8 cellular contexts compared by ENCODE assay signal in genomic region chr15:99104788-99105515, GRCh38. TPM values are rescaled to one million over a fixed set of nuclear protein-coding genes. Genes with fewer than 3 reads are reported as not detected.
A peak's percentile ranks its signal among the peaks of the same experiment; 100 is the strongest.
DNase-seq lines count a peak whose midpoint lies in the region; ATAC-seq and TF ChIP-seq lines count a peak whose summit lies in the region.

A gene with protein sequence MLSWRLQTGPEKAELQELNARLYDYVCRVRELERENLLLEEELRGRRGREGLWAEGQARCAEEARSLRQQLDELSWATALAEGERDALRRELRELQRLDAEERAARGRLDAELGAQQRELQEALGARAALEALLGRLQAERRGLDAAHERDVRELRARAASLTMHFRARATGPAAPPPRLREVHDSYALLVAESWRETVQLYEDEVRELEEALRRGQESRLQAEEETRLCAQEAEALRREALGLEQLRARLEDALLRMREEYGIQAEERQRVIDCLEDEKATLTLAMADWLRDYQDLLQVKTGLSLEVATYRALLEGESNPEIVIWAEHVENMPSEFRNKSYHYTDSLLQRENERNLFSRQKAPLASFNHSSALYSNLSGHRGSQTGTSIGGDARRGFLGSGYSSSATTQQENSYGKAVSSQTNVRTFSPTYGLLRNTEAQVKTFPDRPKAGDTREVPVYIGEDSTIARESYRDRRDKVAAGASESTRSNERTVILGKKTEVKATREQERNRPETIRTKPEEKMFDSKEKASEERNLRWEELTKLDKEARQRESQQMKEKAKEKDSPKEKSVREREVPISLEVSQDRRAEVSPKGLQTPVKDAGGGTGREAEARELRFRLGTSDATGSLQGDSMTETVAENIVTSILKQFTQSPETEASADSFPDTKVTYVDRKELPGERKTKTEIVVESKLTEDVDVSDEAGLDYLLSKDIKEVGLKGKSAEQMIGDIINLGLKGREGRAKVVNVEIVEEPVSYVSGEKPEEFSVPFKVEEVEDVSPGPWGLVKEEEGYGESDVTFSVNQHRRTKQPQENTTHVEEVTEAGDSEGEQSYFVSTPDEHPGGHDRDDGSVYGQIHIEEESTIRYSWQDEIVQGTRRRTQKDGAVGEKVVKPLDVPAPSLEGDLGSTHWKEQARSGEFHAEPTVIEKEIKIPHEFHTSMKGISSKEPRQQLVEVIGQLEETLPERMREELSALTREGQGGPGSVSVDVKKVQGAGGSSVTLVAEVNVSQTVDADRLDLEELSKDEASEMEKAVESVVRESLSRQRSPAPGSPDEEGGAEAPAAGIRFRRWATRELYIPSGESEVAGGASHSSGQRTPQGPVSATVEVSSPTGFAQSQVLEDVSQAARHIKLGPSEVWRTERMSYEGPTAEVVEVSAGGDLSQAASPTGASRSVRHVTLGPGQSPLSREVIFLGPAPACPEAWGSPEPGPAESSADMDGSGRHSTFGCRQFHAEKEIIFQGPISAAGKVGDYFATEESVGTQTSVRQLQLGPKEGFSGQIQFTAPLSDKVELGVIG (N-terminal part only) (plus strand): TSS chr15:99105080. CDS start chr15:99105200, 120 bp downstream.

- intact Hi-C loops in activated CD4-positive, alpha-beta T cell treated with anti-CD3 and anti-CD28 coated beads, Interleukin-2, amount 10 ng/mL, durations not matched to agents 24 days and 14 days (cut with micrococcal nuclease): loop anchor here (10.0 kb wide), 2 partner anchors 270 to 630 kb away; partner anchors contain the start of gene LYSMD4

- no peaks in the 10 kb centered on the region for H3K9me3 Mint-ChIP-seq in activated CD4-positive, alpha-beta T cell treated with anti-CD3 and anti-CD28 coated beads, Interleukin-2, amount 10 ng/mL, durations not matched to agents 24 days and 14 days
- no peaks in the 10 kb centered on the region for H3K9me3 Mint-ChIP-seq in effector memory CD8-positive, alpha-beta T cell

- DNase-seq in activated CD4-positive, alpha-beta T cell treated with anti-CD3 and anti-CD28 coated beads, Interleukin-2, amount 10 ng/mL, durations not matched to agents 24 days and 14 days: peak; percentile 85
- DNase-seq in activated CD4-positive, alpha-beta T cell treated with anti-CD3 and anti-CD28 coated beads for 1 hour: no peak
- DNase-seq in NCI-H1048 (lab: John Stamatoyannopoulos, UW) (peak; percentile 52), T1000 (lab: John Stamatoyannopoulos, UW) (peak; percentile 71), lung (ENCODE audit: low spot score) (peak; percentile 51)
- peak; percentile 6 to 29 (median 11) for DNase-seq in effector memory CD8-positive, alpha-beta T cell
- DNase-seq in stimulated activated CD8-positive, alpha-beta memory T cell treated with anti-CD3 and anti-CD28 coated beads, Interleukin-4, amount 100 ng/mL, for 48 hours: peak; percentile 64

- WGBS in lung, 2 donors: 0 to 1% methylated on average over 78 to 91 of the region's 91 CpGs

- peaks cover 45% of the 10 kb centered on the region for H3K27me3 Mint-ChIP-seq in activated CD4-positive, alpha-beta T cell treated with anti-CD3 and anti-CD28 coated beads, Interleukin-2, amount 10 ng/mL, durations not matched to agents 24 days and 14 days
- peaks cover 34 to 38% of the 10 kb centered on the region in 2 donors for H3K27me3 Mint-ChIP-seq in effector memory CD8-positive, alpha-beta T cell

- TF ChIP-seq CTCF in HEK293 (tag by site-specific recombination; IDR thresholded peaks at IDR 0.05): peak; percentile 70
- peak; percentile 64 for TF ChIP-seq CTCF in lung (IDR thresholded peaks at IDR 0.05; ENCODE audit: control extremely low read depth, extremely low read depth)

- peak within 1 kb of the TSS; percentile 77 for H3K4me3 Mint-ChIP-seq in activated CD4-positive, alpha-beta T cell treated with anti-CD3 and anti-CD28 coated beads, Interleukin-2, amount 10 ng/mL, durations not matched to agents 24 days and 14 days
- H3K4me3 Mint-ChIP-seq in effector memory CD8-positive, alpha-beta T cell: peak within 1 kb of the TSS; percentile 60 to 84

- H3K4me1 ChIP-seq in HEK293 (ENCODE audit: control insufficient read depth, insufficient read depth, low read length) (no peaks in the 10 kb centered on the region; the same call in none of the 2 replicates), lung (ENCODE audit: control insufficient read depth in 2 of 2, insufficient read depth in 2 of 2, low read length in 2 of 2) (peaks cover 6 to 14% of the 10 kb centered on the region in 2 donors)

- peaks cover 11% of the 10 kb centered on the region for H3K4me1 Mint-ChIP-seq in activated CD4-positive, alpha-beta T cell treated with anti-CD3 and anti-CD28 coated beads, Interleukin-2, amount 10 ng/mL, durations not matched to agents 24 days and 14 days
- peaks cover 6 to 28% of the 10 kb centered on the region in 2 donors for H3K4me1 Mint-ChIP-seq in effector memory CD8-positive, alpha-beta T cell (ENCODE audit: low read depth in 2 of 2)

- H3K27ac ChIP-seq in HEK293 (ENCODE audit: extremely low read depth, low read depth, low read length) (peak within 1 kb of the TSS; percentile 84), lung (ENCODE audit: low read depth in 1 of 2, low read length in 1 of 2) (peak within 1 kb of the TSS; percentile 77 to 92)

- H3K9me3 ChIP-seq in HEK293 (ENCODE audit: control insufficient read depth, insufficient read depth, low read depth, low read length): no peaks in the 10 kb centered on the region
- peaks cover 0 to 3% of the 10 kb centered on the region in 2 donors for H3K9me3 ChIP-seq in lung (ENCODE audit: control insufficient read depth in 2 of 2, insufficient read depth in 1 of 2, low read length in 1 of 2)

- peaks cover 0 to 4% of the 10 kb centered on the region in 2 experiments; a peak in 1 of 3 replicates for H3K36me3 ChIP-seq in HEK293 (ENCODE audit: control insufficient read depth in 2 of 2, insufficient read depth in 1 of 2, low read length in 2 of 2)
- no peaks in the 10 kb centered on the region for H3K36me3 ChIP-seq in lung (ENCODE audit: control insufficient read depth in 2 of 2, insufficient read depth in 2 of 2, low read length in 2 of 2)

- peaks cover 2% of the 10 kb centered on the region for H3K27me3 ChIP-seq in lung (ENCODE audit: control insufficient read depth, insufficient read depth)

- POLR2A ChIA-PET in HEK293 (lab: Yijun Ruan, JAX): interaction anchor here (0.7 to 1.9 kb wide), 15 partner anchors 8 to 628 kb away, joined by 3 to 9 read pairs (median 3); partner anchors contain the start of genes LRRC28 and LYSMD4

- ATAC-seq in effector memory CD8-positive, alpha-beta T cell (replicated peaks): peak; percentile 28
- peak; percentile 75 for ATAC-seq in lung (ENCODE audit: insufficient read depth, low FRiP score)

- no peaks in the 10 kb centered on the region for H3K36me3 Mint-ChIP-seq in activated CD4-positive, alpha-beta T cell treated with anti-CD3 and anti-CD28 coated beads, Interleukin-2, amount 10 ng/mL, durations not matched to agents 24 days and 14 days (ENCODE audit: low read depth)
- peaks cover 30% of the 10 kb centered on the region for H3K36me3 Mint-ChIP-seq in effector memory CD8-positive, alpha-beta T cell (ENCODE audit: insufficient read depth)

- H3K27ac Mint-ChIP-seq in activated CD4-positive, alpha-beta T cell treated with anti-CD3 and anti-CD28 coated beads, Interleukin-2, amount 10 ng/mL, durations not matched to agents 24 days and 14 days: peak within 1 kb of the TSS; percentile 54
- peak within 1 kb of the TSS in 1 of 2 donors; percentile 96 for H3K27ac Mint-ChIP-seq in effector memory CD8-positive, alpha-beta T cell

- CTCF ChIA-PET in HEK293 (lab: Yijun Ruan, JAX): interaction anchor here (0.5 to 2.7 kb wide), 33 partner anchors 9 to 847 kb away, joined by 3 to 28 read pairs (median 4); no protein-coding TSS in a partner anchor

- H3K4me3 ChIP-seq in HEK293 (ENCODE audit: low read depth, low read length) (peak within 1 kb of the TSS; percentile 51), lung (peak within 1 kb of the TSS; percentile 63)

TF ChIP-seq in HEK293, 187 proteins besides CTCF, POLR2A, EP300 and RAD21 (continues in another document):
- TF ChIP-seq KLF9 (tag by site-specific recombination; IDR thresholded peaks at IDR 0.05; ENCODE audit: low read depth): no peak
- peak; percentile 67; the same call in 1 of the 2 replicates for TF ChIP-seq ZNF610 (tag by site-specific recombination; IDR thresholded peaks at IDR 0.05; ENCODE audit: borderline replicate concordance)
- TF ChIP-seq KLF8 (tag by site-specific recombination; IDR thresholded peaks at IDR 0.05): 0 out of 2 replicates have a peak, but pooled peaks have one; percentile 31
- peak; percentile 37; the same call in 1 of the 2 replicates for TF ChIP-seq ZNF76 (tag by site-specific recombination; IDR thresholded peaks at IDR 0.05; ENCODE audit: borderline replicate concordance, low read depth)
- TF ChIP-seq, protein P1, sequence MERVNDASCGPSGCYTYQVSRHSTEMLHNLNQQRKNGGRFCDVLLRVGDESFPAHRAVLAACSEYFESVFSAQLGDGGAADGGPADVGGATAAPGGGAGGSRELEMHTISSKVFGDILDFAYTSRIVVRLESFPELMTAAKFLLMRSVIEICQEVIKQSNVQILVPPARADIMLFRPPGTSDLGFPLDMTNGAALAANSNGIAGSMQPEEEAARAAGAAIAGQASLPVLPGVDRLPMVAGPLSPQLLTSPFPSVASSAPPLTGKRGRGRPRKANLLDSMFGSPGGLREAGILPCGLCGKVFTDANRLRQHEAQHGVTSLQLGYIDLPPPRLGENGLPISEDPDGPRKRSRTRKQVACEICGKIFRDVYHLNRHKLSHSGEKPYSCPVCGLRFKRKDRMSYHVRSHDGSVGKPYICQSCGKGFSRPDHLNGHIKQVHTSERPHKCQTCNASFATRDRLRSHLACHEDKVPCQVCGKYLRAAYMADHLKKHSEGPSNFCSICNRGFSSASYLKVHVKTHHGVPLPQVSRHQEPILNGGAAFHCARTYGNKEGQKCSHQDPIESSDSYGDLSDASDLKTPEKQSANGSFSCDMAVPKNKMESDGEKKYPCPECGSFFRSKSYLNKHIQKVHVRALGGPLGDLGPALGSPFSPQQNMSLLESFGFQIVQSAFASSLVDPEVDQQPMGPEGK (tag by site-specific recombination; IDR thresholded peaks at IDR 0.05): peak; percentile 32; the same call in 1 of the 2 replicates
- peak; percentile 68 for TF ChIP-seq SP3 (tag by site-specific recombination; IDR thresholded peaks at IDR 0.05)
- TF ChIP-seq ZNF660 (tag by site-specific recombination; IDR thresholded peaks at IDR 0.05): 0 out of 2 replicates have a peak, but pooled peaks have one; percentile 65
- no peak for TF ChIP-seq ZNF521 (tag by site-specific recombination; IDR thresholded peaks at IDR 0.05)
- no peak for TF ChIP-seq ZNF544 (tag by site-specific recombination; IDR thresholded peaks at IDR 0.05)
- no peak for TF ChIP-seq ZNF670 (tag by site-specific recombination; IDR thresholded peaks at IDR 0.05; ENCODE audit: low read depth)
- TF ChIP-seq ZNF501 (tag by site-specific recombination; IDR thresholded peaks at IDR 0.05): peak; percentile 69; the same call in 1 of the 2 replicates
- 0 out of 2 replicates have a peak, but pooled peaks have one; percentile 37 for TF ChIP-seq KLF1 (tag by site-specific recombination; IDR thresholded peaks at IDR 0.05)
- no peak for TF ChIP-seq ZNF23 (tag by site-specific recombination; IDR thresholded peaks at IDR 0.05; ENCODE audit: borderline replicate concordance)

RNA-seq across cellular contexts. Expression of the gene that starts here (rescaled TPM):
- 0.79 and 1.1 TPM in 2 replicates for total RNA-seq in activated CD4-positive, alpha-beta T cell treated with anti-CD3 and anti-CD28 coated beads, Interleukin-2, amount 10 ng/mL, durations not matched to agents 24 days and 14 days
- total RNA-seq in lung: 10 to 100 TPM; 13.8 to 21.3 TPM
- 1 to 10 TPM; 5.3 to 8.0 TPM for polyA plus RNA-seq in lung
